ENCODE assay signal across 18 cellular contexts in genomic region chr7:105857009-105857952, GRCh38. TPM values are rescaled to one million over a fixed set of nuclear protein-coding genes. Genes with fewer than 3 reads are reported as not detected.
DNase-seq lines count a peak whose midpoint lies in the region; ATAC-seq and TF ChIP-seq lines count a peak whose summit lies in the region.
"Had no signal": no experiment of that assay in that cellular context is flagged by ENCODE, and none has a peak within 500 bp of the region (broad histone marks: within the 10 kb centered on the region; RNA-seq: fewer than 3 reads in every experiment).

No MANE protein-coding gene starts in this region.

- H3K36me3 Mint-ChIP-seq in T-helper 2 cell treated with Interferon-gamma antibody and Interleukin-4, amounts not matched to agents 5 μg/mL and 100 μg/mL, for 36 hours (ENCODE audit: low read depth), result peaks cover 3% of the 10 kb centered on the region
- H3K36me3 Mint-ChIP-seq in immature natural killer cell, result peaks cover 0 to 18% (median 6%) of the 10 kb centered on the region in 3 donors
- H3K36me3 Mint-ChIP-seq: brain had no signal

- H3K27ac ChIP-seq in transverse colon, result no peak overlapping the region
- H3K27ac ChIP-seq: testis had no signal

- 80 to 100% methylated on average over 1 to 2 of the region's 2 CpGs for WGBS in transverse colon (ENCODE audit: low coverage in 1 of 2), 2 donors

- H3K9me3 ChIP-seq in transverse colon, result no peaks in the 10 kb centered on the region
- H3K9me3 ChIP-seq: testis had no signal

- TF ChIP-seq POLR2A in GM18505 (IDR thresholded peaks at IDR 0.05; ENCODE audit: borderline replicate concordance, extremely low read depth, insufficient read depth, insufficient read length), result no peak
- TF ChIP-seq POLR2A in transverse colon (IDR thresholded peaks at IDR 0.05), result no peak

- in situ Hi-C loops in transverse colon (cut with MboI; ENCODE audit: low pct_ligation_motif_present in 1 of 4, low pct_unique_long_range_greater_than_20kb in 1 of 4, low sequenced_read_pairs in 3 of 4), result no loop called here

- ATAC-seq in stimulated activated naive CD8-positive, alpha-beta T cell treated with anti-CD3 and anti-CD28 coated beads, Interleukin-15, Interleukin-2, amounts not matched to agents 100 U/mL and 50 U/mL, for 24 hours, result peak; percentile 28
- no peak for ATAC-seq in stimulated activated naive CD8-positive, alpha-beta T cell treated with anti-CD3 and anti-CD28 coated beads, Interleukin-15, amount 100 ng/mL, for 72 hours
- ATAC-seq in GM18505 (IDR thresholded peaks at IDR 0.05; ENCODE audit: unreplicated experiment), result no peak
- no peak for ATAC-seq in GM21515 (IDR thresholded peaks at IDR 0.05; ENCODE audit: unreplicated experiment)
- ATAC-seq: HCT116, left cardiac atrium had no signal

- peaks cover 0 to 4% (median 2%) of the 10 kb centered on the region in 4 donors for H3K4me1 ChIP-seq in transverse colon
- H3K4me1 ChIP-seq: testis had no signal

- no peaks in the 10 kb centered on the region for H3K9me3 Mint-ChIP-seq in stimulated activated naive CD8-positive, alpha-beta T cell treated with anti-CD3 and anti-CD28 coated beads, Interleukin-15, amount 100 ng/mL, for 72 hours
- H3K9me3 Mint-ChIP-seq in T-helper 2 cell treated with Interferon-gamma antibody and Interleukin-4, amounts not matched to agents 5 μg/mL and 100 μg/mL, for 36 hours, result no peaks in the 10 kb centered on the region
- H3K9me3 Mint-ChIP-seq in immature natural killer cell, result no peaks in the 10 kb centered on the region
- H3K9me3 Mint-ChIP-seq: activated T-helper 1 cell treated with anti-CD3 and anti-CD28 coated beads, Interleukin-12 subunit alpha, Interleukin-12 subunit beta, Interleukin-2, Interleukin-4 antibody, amounts not matched to agents 30 ng/mL and 10 ng/mL and 1 ng/mL, durations not matched to agents 14 hours and 24 hours and 36 hours; brain; neural crest cell had no signal

- no peak overlapping the region for H3K4me3 Mint-ChIP-seq in stimulated activated naive CD8-positive, alpha-beta T cell treated with anti-CD3 and anti-CD28 coated beads, Interleukin-15, amount 100 ng/mL, for 72 hours
- H3K4me3 Mint-ChIP-seq in T-helper 2 cell treated with Interferon-gamma antibody and Interleukin-4, amounts not matched to agents 5 μg/mL and 100 μg/mL, for 36 hours, result no peak overlapping the region
- H3K4me3 Mint-ChIP-seq in immature natural killer cell, result peak overlapping the region; percentile 54 to 74 (median 66)
- H3K4me3 Mint-ChIP-seq: activated T-helper 1 cell treated with anti-CD3 and anti-CD28 coated beads, Interleukin-12 subunit alpha, Interleukin-12 subunit beta, Interleukin-2, Interleukin-4 antibody, amounts not matched to agents 30 ng/mL and 10 ng/mL and 1 ng/mL, durations not matched to agents 14 hours and 24 hours and 36 hours; brain; neural crest cell had no signal

- intact Hi-C loops in transverse colon (cut with DNase I; ENCODE audit: low total_unique reads), result no loop called here

- no peak for DNase-seq in stimulated activated naive CD8-positive, alpha-beta T cell treated with anti-CD3 and anti-CD28 coated beads, Interleukin-15, Interleukin-2, amounts not matched to agents 100 U/mL and 50 U/mL, for 24 hours
- DNase-seq in stimulated activated naive CD8-positive, alpha-beta T cell treated with anti-CD3 and anti-CD28 coated beads, Interleukin-15, amount 100 ng/mL, for 72 hours, result no peak
- DNase-seq in T-helper 2 cell treated with Interferon-gamma antibody and Interleukin-4, amounts not matched to agents 5 μg/mL and 100 μg/mL, for 36 hours (ENCODE audit: low spot score), result no peak
- DNase-seq in immature natural killer cell (peak; percentile 37 to 48 (median 46)), transverse colon (no peak)
- DNase-seq: activated CD4-positive, alpha-beta T cell treated with anti-CD3 and anti-CD28 coated beads, Interleukin-2, amount 50 U/mL, for 48 hours; COR-L47; left cardiac atrium; NCI-H1105 treated with DMSO at 0.1 percent for 48 hours; NCI-H510A treated with DMSO at 0.1 percent for 48 hours; T-helper 1 cell; testis had no signal

- peak overlapping the region in 1 of 2 donors; percentile 44 for H3K27ac Mint-ChIP-seq in stimulated activated naive CD8-positive, alpha-beta T cell treated with anti-CD3 and anti-CD28 coated beads, Interleukin-15, amount 100 ng/mL, for 72 hours
- peak overlapping the region; percentile 5 for H3K27ac Mint-ChIP-seq in T-helper 2 cell treated with Interferon-gamma antibody and Interleukin-4, amounts not matched to agents 5 μg/mL and 100 μg/mL, for 36 hours
- peak overlapping the region; percentile 28 to 71 (median 66) for H3K27ac Mint-ChIP-seq in immature natural killer cell
- H3K27ac Mint-ChIP-seq: activated T-helper 1 cell treated with anti-CD3 and anti-CD28 coated beads, Interleukin-12 subunit alpha, Interleukin-12 subunit beta, Interleukin-2, Interleukin-4 antibody, amounts not matched to agents 30 ng/mL and 10 ng/mL and 1 ng/mL, durations not matched to agents 14 hours and 24 hours and 36 hours; brain had no signal

- H3K27me3 Mint-ChIP-seq in stimulated activated naive CD8-positive, alpha-beta T cell treated with anti-CD3 and anti-CD28 coated beads, Interleukin-15, amount 100 ng/mL, for 72 hours, result no peaks in the 10 kb centered on the region
- H3K27me3 Mint-ChIP-seq in T-helper 2 cell treated with Interferon-gamma antibody and Interleukin-4, amounts not matched to agents 5 μg/mL and 100 μg/mL, for 36 hours (ENCODE audit: low read depth), result peaks cover 2% of the 10 kb centered on the region
- H3K27me3 Mint-ChIP-seq in immature natural killer cell (ENCODE audit: low read depth in 3 of 3), result peaks cover 0 to 6% (median 2%) of the 10 kb centered on the region in 3 donors
- H3K27me3 Mint-ChIP-seq: brain had no signal

- no peak overlapping the region for H3K4me3 ChIP-seq in transverse colon
- H3K4me3 ChIP-seq: testis had no signal

- no peak for TF ChIP-seq CTCF in transverse colon (IDR thresholded peaks at IDR 0.05)

- no peak for TF ChIP-seq EP300 in transverse colon (IDR thresholded peaks at IDR 0.05; ENCODE audit: low read depth)

- H3K4me1 Mint-ChIP-seq in stimulated activated naive CD8-positive, alpha-beta T cell treated with anti-CD3 and anti-CD28 coated beads, Interleukin-15, amount 100 ng/mL, for 72 hours, result peaks cover 32% of the 10 kb centered on the region
- H3K4me1 Mint-ChIP-seq in T-helper 2 cell treated with Interferon-gamma antibody and Interleukin-4, amounts not matched to agents 5 μg/mL and 100 μg/mL, for 36 hours (ENCODE audit: low read depth), result peaks cover 25% of the 10 kb centered on the region
- peaks cover 49 to 52% of the 10 kb centered on the region in 2 donors for H3K4me1 Mint-ChIP-seq in immature natural killer cell

- H3K36me3 ChIP-seq in transverse colon, result no peaks in the 10 kb centered on the region

- no peaks in the 10 kb centered on the region for H3K27me3 ChIP-seq in transverse colon
- H3K27me3 ChIP-seq: testis had no signal

RNA-seq across cellular contexts. Expression of gene ATXN7L1, which starts 19.1 kb away (rescaled TPM):
- polyA plus RNA-seq in immature natural killer cell, result 10 to 100 TPM in 2 of 3 donors, 1 to 10 TPM in 1; 3.8 to 21.1 (median 11.9) TPM
- total RNA-seq in transverse colon, result 10 to 100 TPM; 12.3 to 28.8 (median 21.0) TPM

Comparison
In these comparisons a context has a peak if more than half of its experiments do, and no peak if none do; other contexts are left out.
1. DNase-seq: peak in immature natural killer cell (3 of 3); none in stimulated activated naive CD8-positive, alpha-beta T cell treated with anti-CD3 and anti-CD28 coated beads, Interleukin-15, Interleukin-2, amounts not matched to agents 100 U/mL and 50 U/mL, for 24 hours (single experiment), stimulated activated naive CD8-positive, alpha-beta T cell treated with anti-CD3 and anti-CD28 coated beads, Interleukin-15, amount 100 ng/mL, for 72 hours (0 of 2), T-helper 2 cell treated with Interferon-gamma antibody and Interleukin-4, amounts not matched to agents 5 μg/mL and 100 μg/mL, for 36 hours (single experiment) and transverse colon (single experiment).
2. H3K4me3 Mint-ChIP-seq: peak in immature natural killer cell (5 of 5); none in stimulated activated naive CD8-positive, alpha-beta T cell treated with anti-CD3 and anti-CD28 coated beads, Interleukin-15, amount 100 ng/mL, for 72 hours (0 of 2) and T-helper 2 cell treated with Interferon-gamma antibody and Interleukin-4, amounts not matched to agents 5 μg/mL and 100 μg/mL, for 36 hours (single experiment).